18 cellular contexts compared by ENCODE assay signal in genomic region chr3:64148955-64149653, GRCh38.
A peak's percentile ranks its signal among the peaks of the same experiment; 100 is the strongest.
DNase-seq lines count a peak whose midpoint lies in the region; ATAC-seq, FAIRE-seq and TF ChIP-seq lines count a peak whose summit lies in the region.
"Had no signal": no experiment of that assay in that cellular context is flagged by ENCODE, and none has a peak within 500 bp of the region (broad histone marks: within the 10 kb centered on the region; RNA-seq: fewer than 3 reads in every experiment).

No MANE protein-coding gene starts in this region.

- H3K27me3 ChIP-seq in astrocyte (ENCODE audit: insufficient read depth, low read length) (no peaks in the 10 kb centered on the region), subcutaneous abdominal adipose tissue (ENCODE audit: control insufficient read depth in 5 of 5, insufficient read depth in 4 of 5, low read length in 5 of 5) (no peaks in the 10 kb centered on the region)
- H3K27me3 ChIP-seq: neutrophil, right lobe of liver had no signal

- no peak for FAIRE-seq in astrocyte (lab: Jason Lieb, UNC)
- FAIRE-seq: HTR-8/SVneo, urothelium cell line had no signal

- peaks cover 32% of the 10 kb centered on the region for H3K79me2 ChIP-seq in astrocyte (ENCODE audit: insufficient read depth, low read length)

- H4K20me1 ChIP-seq in astrocyte (ENCODE audit: insufficient read depth, low read length) = peaks cover 3% of the 10 kb centered on the region

- H3K27me3 Mint-ChIP-seq in astrocyte (ENCODE audit: low read depth, unreplicated experiment) = no peaks in the 10 kb centered on the region
- H3K27me3 Mint-ChIP-seq in mesothelial cell of epicardium (ENCODE audit: low read depth) = peaks cover 36% of the 10 kb centered on the region
- H3K27me3 Mint-ChIP-seq in activated T-cell treated with anti-CD3 and anti-CD28 coated beads, Interleukin-2, amount 50 U/mL, for 72 hours (ENCODE audit: low read depth) = no peaks in the 10 kb centered on the region
- H3K27me3 Mint-ChIP-seq: activated CD8-positive, alpha-beta memory T cell treated with anti-CD3 and anti-CD28 coated beads, Interleukin-2, amount 10 ng/mL, durations not matched to agents 7 days and 5 days had no signal

- H3K4me2 ChIP-seq in astrocyte (ENCODE audit: low read length) = no peak overlapping the region

- POLR2A ChIA-PET in HEK293T (lab: Yijun Ruan, JAX) = interaction anchor here (1.3 to 1.4 kb wide), 2 partner anchors 14 to 39 kb away, joined by 3 read pairs; no protein-coding TSS in a partner anchor

- H3K27ac ChIP-seq in astrocyte (ENCODE audit: low read depth, low read length) (peak overlapping the region; percentile 95), subcutaneous abdominal adipose tissue (ENCODE audit: low read depth, low read length) (peak overlapping the region; percentile 57)
- H3K27ac ChIP-seq: neutrophil, right lobe of liver had no signal

- H3K27ac Mint-ChIP-seq in astrocyte (ENCODE audit: unreplicated experiment) = no peak overlapping the region
- H3K27ac Mint-ChIP-seq in mesothelial cell of epicardium = peak overlapping the region; percentile 71
- no peak overlapping the region for H3K27ac Mint-ChIP-seq in activated T-cell treated with anti-CD3 and anti-CD28 coated beads, Interleukin-2, amount 50 U/mL, for 72 hours
- H3K27ac Mint-ChIP-seq: activated CD8-positive, alpha-beta memory T cell treated with anti-CD3 and anti-CD28 coated beads, Interleukin-2, amount 10 ng/mL, durations not matched to agents 7 days and 5 days had no signal

- H3K36me3 Mint-ChIP-seq in astrocyte (ENCODE audit: low read depth, unreplicated experiment) (peaks cover 62% of the 10 kb centered on the region), mesothelial cell of epicardium (peaks cover 61% of the 10 kb centered on the region)
- no peaks in the 10 kb centered on the region for H3K36me3 Mint-ChIP-seq in activated T-cell treated with anti-CD3 and anti-CD28 coated beads, Interleukin-2, amount 50 U/mL, for 72 hours (ENCODE audit: insufficient read depth in 2 of 2)
- H3K36me3 Mint-ChIP-seq: activated CD8-positive, alpha-beta memory T cell treated with anti-CD3 and anti-CD28 coated beads, Interleukin-2, amount 10 ng/mL, durations not matched to agents 7 days and 5 days had no signal

- H3K4me3 ChIP-seq in astrocyte (ENCODE audit: insufficient read depth, low read depth, low read length) (no peak overlapping the region), subcutaneous abdominal adipose tissue (ENCODE audit: low read depth in 1 of 5, low read length in 5 of 5) (no peak overlapping the region)
- H3K4me3 ChIP-seq: right lobe of liver had no signal

- TF ChIP-seq CTCF in astrocyte (IDR thresholded peaks at IDR 0.05; ENCODE audit: insufficient read depth, low read depth, low read length) = no peak
- no peak for TF ChIP-seq CTCF in mesothelial cell of epicardium (IDR thresholded peaks at IDR 0.05; ENCODE audit: unreplicated experiment)

- peak overlapping the region; percentile 13 for H3K9ac ChIP-seq in astrocyte (ENCODE audit: low read length)
- H3K9ac ChIP-seq in subcutaneous abdominal adipose tissue (ENCODE audit: low read length in 5 of 5) = peak overlapping the region in 1 of 5 donors; percentile 4

- peaks cover 10% of the 10 kb centered on the region for H3K4me1 Mint-ChIP-seq in astrocyte (ENCODE audit: low read depth, unreplicated experiment)
- H3K4me1 Mint-ChIP-seq in mesothelial cell of epicardium = peaks cover 40% of the 10 kb centered on the region
- no peaks in the 10 kb centered on the region for H3K4me1 Mint-ChIP-seq in activated T-cell treated with anti-CD3 and anti-CD28 coated beads, Interleukin-2, amount 50 U/mL, for 72 hours (ENCODE audit: low read depth)
- H3K4me1 Mint-ChIP-seq: activated CD8-positive, alpha-beta memory T cell treated with anti-CD3 and anti-CD28 coated beads, Interleukin-2, amount 10 ng/mL, durations not matched to agents 7 days and 5 days had no signal

- DNase-seq in HEK293T (ENCODE audit: extremely low spot score) = peak; percentile 28
- no peak for DNase-seq in astrocyte (ENCODE audit: low read depth)
- DNase-seq in mesothelial cell of epicardium (ENCODE audit: low spot score in 2 of 2, unreplicated experiment in 2 of 2) = no peak
- DNase-seq in RPMI8226 = no peak
- DNase-seq in SIG-M5 treated with dmso at 0.1 percent for 504 hours (lab: John Stamatoyannopoulos, UW; ENCODE audit: unreplicated experiment) = no peak
- DNase-seq in activated T-cell treated with anti-CD3 and anti-CD28 coated beads, Interleukin-2, amount 50 U/mL, for 72 hours = no peak
- DNase-seq in SW480 (ENCODE audit: low spot score) = no peak
- DNase-seq: activated CD8-positive, alpha-beta memory T cell treated with anti-CD3 and anti-CD28 coated beads, Interleukin-2, amount 10 ng/mL, durations not matched to agents 7 days and 5 days; activated effector memory CD4-positive, alpha-beta T cell treated with Interleukin-2 at 50 U/mL for 16 hours; Caco-2; Kasumi-1; NCI-H2171 treated with DMSO at 0.1 percent for 48 hours; right lobe of liver; stimulated activated naive CD4-positive, alpha-beta T cell had no signal

- no peaks in the 10 kb centered on the region for H3K9me3 Mint-ChIP-seq in astrocyte (ENCODE audit: unreplicated experiment)
- H3K9me3 Mint-ChIP-seq in mesothelial cell of epicardium = no peaks in the 10 kb centered on the region
- H3K9me3 Mint-ChIP-seq in activated T-cell treated with anti-CD3 and anti-CD28 coated beads, Interleukin-2, amount 50 U/mL, for 72 hours = no peaks in the 10 kb centered on the region

- no peak overlapping the region for H2AFZ ChIP-seq in astrocyte (ENCODE audit: low read depth, low read length)

- ATAC-seq in activated T-cell treated with anti-CD3 and anti-CD28 coated beads, Interleukin-2, amount 50 U/mL, for 72 hours (replicated peaks in 1 of 2) = no peak
- ATAC-seq: activated CD8-positive, alpha-beta memory T cell treated with anti-CD3 and anti-CD28 coated beads, Interleukin-2, amount 10 ng/mL, durations not matched to agents 7 days and 5 days; right lobe of liver had no signal

- no peaks in the 10 kb centered on the region for H3K9me3 ChIP-seq in astrocyte (ENCODE audit: insufficient read depth, low read depth, low read length)
- H3K9me3 ChIP-seq in subcutaneous abdominal adipose tissue (ENCODE audit: control insufficient read depth in 5 of 5, low read length in 5 of 5) = peaks cover 0 to 3% (median 0%) of the 10 kb centered on the region in 5 donors
- H3K9me3 ChIP-seq: Caco-2, neutrophil, right lobe of liver had no signal

- CTCF ChIA-PET in HEK293T (lab: Yijun Ruan, JAX) = interaction anchor here (0.8 to 1.3 kb wide), 2 partner anchors 11 to 96 kb away, joined by 3 read pairs; no protein-coding TSS in a partner anchor

- H3K4me1 ChIP-seq in astrocyte (ENCODE audit: insufficient read depth, low read length) (peaks cover 40% of the 10 kb centered on the region), subcutaneous abdominal adipose tissue (ENCODE audit: control insufficient read depth in 5 of 5, insufficient read depth in 5 of 5, low read length in 5 of 5) (peaks cover 0 to 36% (median 28%) of the 10 kb centered on the region in 5 donors)
- H3K4me1 ChIP-seq: right lobe of liver had no signal

- H3K36me3 ChIP-seq in astrocyte (ENCODE audit: insufficient read depth, low read length) = peaks cover 34% of the 10 kb centered on the region
- peaks cover 20 to 77% (median 72%) of the 10 kb centered on the region in 5 donors for H3K36me3 ChIP-seq in subcutaneous abdominal adipose tissue (ENCODE audit: control insufficient read depth in 5 of 5, insufficient read depth in 5 of 5, low read length in 5 of 5)
- H3K36me3 ChIP-seq: neutrophil, right lobe of liver had no signal

- no peak overlapping the region for H3K4me3 Mint-ChIP-seq in astrocyte (ENCODE audit: unreplicated experiment)
- no peak overlapping the region for H3K4me3 Mint-ChIP-seq in mesothelial cell of epicardium
- H3K4me3 Mint-ChIP-seq in activated T-cell treated with anti-CD3 and anti-CD28 coated beads, Interleukin-2, amount 50 U/mL, for 72 hours = no peak overlapping the region
- H3K4me3 Mint-ChIP-seq: activated CD8-positive, alpha-beta memory T cell treated with anti-CD3 and anti-CD28 coated beads, Interleukin-2, amount 10 ng/mL, durations not matched to agents 7 days and 5 days had no signal

TF ChIP-seq in HEK293T, 16 proteins besides CTCF, POLR2A, EP300 and RAD21:
- TF ChIP-seq PKNOX1 (IDR thresholded peaks at IDR 0.05) (peak; percentile 29; the same call in 1 of the 2 replicates), CTBP1 (IDR thresholded peaks at IDR 0.05; ENCODE audit: borderline replicate concordance) (no peak)
